Comparison of ENCODE assay signal across 11 cellular contexts in genomic region chr6:150403458-150404245, GRCh38. TPM values are rescaled to one million over a fixed set of nuclear protein-coding genes. Genes with fewer than 3 reads are reported as not detected.
A peak's percentile ranks its signal among the peaks of the same experiment; 100 is the strongest.
DNase-seq lines count a peak whose midpoint lies in the region; ATAC-seq, FAIRE-seq and TF ChIP-seq lines count a peak whose summit lies in the region.
"Had no signal": no experiment of that assay in that cellular context is flagged by ENCODE, and none has a peak within 500 bp of the region (broad histone marks: within the 10 kb centered on the region; RNA-seq: fewer than 3 reads in every experiment).

No MANE protein-coding gene starts in this region.

- no peaks in the 10 kb centered on the region for H3K79me2 ChIP-seq in ACC112 (ENCODE audit: control insufficient read depth, insufficient read depth, low read length, unreplicated experiment)

- H3K27me3 ChIP-seq in ACC112 (ENCODE audit: insufficient read depth, low read length): no peaks in the 10 kb centered on the region
- peaks cover 2% of the 10 kb centered on the region for H3K27me3 ChIP-seq in bronchial epithelial cell (ENCODE audit: control insufficient read depth, insufficient read depth, low read length)
- no peaks in the 10 kb centered on the region for H3K27me3 ChIP-seq in right lobe of liver
- H3K27me3 ChIP-seq: tibial nerve had no signal

- TF ChIP-seq CTCF in bronchial epithelial cell (IDR thresholded peaks at IDR 0.05; ENCODE audit: insufficient read depth, low read length, severe bottlenecking) (no peak), right lobe of liver (IDR thresholded peaks at IDR 0.05) (no peak)

- H3K36me3 ChIP-seq in ACC112 (ENCODE audit: insufficient read depth, low read length): no peaks in the 10 kb centered on the region
- no peaks in the 10 kb centered on the region for H3K36me3 ChIP-seq in bronchial epithelial cell (ENCODE audit: control insufficient read depth, insufficient read depth, low read length)
- no peaks in the 10 kb centered on the region for H3K36me3 ChIP-seq in right lobe of liver
- H3K36me3 ChIP-seq: tibial nerve had no signal

- peak; percentile 13 for FAIRE-seq in bronchial epithelial cell (lab: Jason Lieb, UNC)

- H3K9me3 ChIP-seq in right lobe of liver: no peaks in the 10 kb centered on the region

- intact Hi-C loops in right lobe of liver (cut with DNase I): no loop called here

- 24% methylated on average over 5 of the region's 5 CpGs for WGBS in right lobe of liver (ENCODE audit: insufficient coverage, low coverage, low lambda C conversion rate, missing lambda C conversion rate)

- TF ChIP-seq POLR2A in right lobe of liver (IDR thresholded peaks at IDR 0.05): no peak

- no peak overlapping the region for H2AFZ ChIP-seq in ACC112 (ENCODE audit: low read length, unreplicated experiment)

- H3K27ac ChIP-seq in ACC112 (ENCODE audit: low read depth, low read length) (peak overlapping the region; percentile 59), right lobe of liver (no peak overlapping the region)
- H3K27ac ChIP-seq: tibial nerve had no signal

- ATAC-seq in right lobe of liver (peak; percentile 38 to 67 (median 54)), HG02870 (IDR thresholded peaks at IDR 0.05; ENCODE audit: unreplicated experiment) (no peak)
- ATAC-seq: CD8-positive, alpha-beta T cell had no signal

- H3K4me3 ChIP-seq in ACC112 (ENCODE audit: low read depth, low read length): no peak overlapping the region
- no peak overlapping the region for H3K4me3 ChIP-seq in bronchial epithelial cell (ENCODE audit: low read depth, low read length)
- H3K4me3 ChIP-seq in right lobe of liver: no peak overlapping the region
- H3K4me3 ChIP-seq: tibial nerve had no signal

- H3K4me1 ChIP-seq in ACC112 (ENCODE audit: control insufficient read depth, insufficient read depth, low read length, unreplicated experiment): peaks cover 22% of the 10 kb centered on the region
- H3K4me1 ChIP-seq in right lobe of liver: peaks cover 0 to under 1% (median 0%) of the 10 kb centered on the region in 4 donors

- DNase-seq in NCI-H1048 (lab: John Stamatoyannopoulos, UW): peak; percentile 60
- DNase-seq in bronchial epithelial cell (ENCODE audit: low read depth): peak; percentile 89
- no peak for DNase-seq in right lobe of liver
- no peak for DNase-seq in hippocampal formation (lab: John Stamatoyannopoulos, UW)
- DNase-seq in HuH-7.5 (ENCODE audit: low spot score): no peak
- no peak for DNase-seq in activated T-cell treated with anti-CD3 and anti-CD28 coated beads, Interleukin-2, amount 50 U/mL, for 1 hour
- DNase-seq: activated CD8-positive, alpha-beta memory T cell treated with anti-CD3 and anti-CD28 coated beads, Interleukin-2, amount 50 U/mL, for 48 hours; CD8-positive, alpha-beta T cell had no signal

RNA-seq across cellular contexts. Expression of gene IYD, which starts 34.8 kb away (rescaled TPM):
- total RNA-seq in bronchial epithelial cell: not detected in 2 replicates
- 10 to 100 TPM in 5 of 6 experiments, 1 to 10 TPM in 1; 5.8 to 21.6 (median 16.1) TPM for total RNA-seq in right lobe of liver
- total RNA-seq: CD8-positive, alpha-beta T cell had no signal

Comparison
In these comparisons a context has a peak if more than half of its experiments do, and no peak if none do; other contexts are left out.
1. DNase-seq: peak in NCI-H1048 (single experiment) and bronchial epithelial cell (single experiment); none in right lobe of liver (0 of 3), hippocampal formation (0 of 2), HuH-7.5 (single experiment) and activated T-cell treated with anti-CD3 and anti-CD28 coated beads, Interleukin-2, amount 50 U/mL, for 1 hour (single experiment).